1 cellular context compared by ENCODE assay signal in genomic region chr6:43020847-43021246, GRCh38.
TF ChIP-seq lines count a peak whose summit lies in the region.

No MANE protein-coding gene starts in this region.

TF ChIP-seq in HepG2, 621 proteins besides CTCF, POLR2A, EP300 and RAD21 (continues in another document):
- TF ChIP-seq CSRNP1 (CRISPR knock-in tag; IDR thresholded peaks at IDR 0.05) = no peak
- 0 out of 2 replicates have a peak, but pooled peaks have one; percentile 20 for TF ChIP-seq ZNF605 (CRISPR knock-in tag; IDR thresholded peaks at IDR 0.05)
- no peak for TF ChIP-seq ZMAT5 (CRISPR knock-in tag; IDR thresholded peaks at IDR 0.05; ENCODE audit: borderline replicate concordance, low read depth)
- 0 out of 2 replicates have a peak, but pooled peaks have one; percentile 2 for TF ChIP-seq ZFP91 (CRISPR knock-in tag; IDR thresholded peaks at IDR 0.05; ENCODE audit: borderline replicate concordance)
- no peak for TF ChIP-seq TCF7 (IDR thresholded peaks at IDR 0.05; ENCODE audit: low read depth)
- TF ChIP-seq GTF2F1 (IDR thresholded peaks at IDR 0.05; ENCODE audit: low read length) = no peak
- TF ChIP-seq IRX3 (CRISPR knock-in tag; IDR thresholded peaks at IDR 0.05; ENCODE audit: borderline replicate concordance, low read depth) = peak; percentile 35; the same call in 1 of the 2 replicates
- TF ChIP-seq MYC (CRISPR knock-in tag; IDR thresholded peaks at IDR 0.05; ENCODE audit: borderline replicate concordance) = no peak
- TF ChIP-seq SP2 (CRISPR knock-in tag; IDR thresholded peaks at IDR 0.05) = no peak
- TF ChIP-seq ATF2 (CRISPR knock-in tag; IDR thresholded peaks at IDR 0.05) = no peak
- TF ChIP-seq SOX6 (IDR thresholded peaks at IDR 0.05) = no peak
- TF ChIP-seq SOX6 (CRISPR knock-in tag; IDR thresholded peaks at IDR 0.05) = no peak
- TF ChIP-seq PCBP1 (IDR thresholded peaks at IDR 0.05; ENCODE audit: borderline replicate concordance, low read depth, low read length) = no peak
- peak; percentile 3; the same call in 1 of the 2 replicates for TF ChIP-seq BORCS8-MEF2B (CRISPR knock-in tag; IDR thresholded peaks at IDR 0.05)
- TF ChIP-seq MZF1 (CRISPR knock-in tag; IDR thresholded peaks at IDR 0.05; ENCODE audit: borderline replicate concordance) = no peak
- 0 out of 2 replicates have a peak, but pooled peaks have one; percentile 3 for TF ChIP-seq ZNF343 (CRISPR knock-in tag; IDR thresholded peaks at IDR 0.05)
- TF ChIP-seq ZBTB43 (CRISPR knock-in tag; conservative IDR thresholded peaks at IDR 0.05) = no peak
- TF ChIP-seq MAF1 (CRISPR knock-in tag; IDR thresholded peaks at IDR 0.05; ENCODE audit: borderline replicate concordance) = no peak
- no peak for TF ChIP-seq PHF21A (CRISPR knock-in tag; IDR thresholded peaks at IDR 0.05)
- no peak for TF ChIP-seq AGO1 (IDR thresholded peaks at IDR 0.05; ENCODE audit: low read depth, low read length, poor library complexity, severe bottlenecking)
- TF ChIP-seq NFIB (CRISPR knock-in tag; IDR thresholded peaks at IDR 0.05; ENCODE audit: borderline replicate concordance) = peak; percentile 75; the same call in 1 of the 2 replicates
- no peak for TF ChIP-seq KDM3A (CRISPR knock-in tag; IDR thresholded peaks at IDR 0.05; ENCODE audit: low read depth)
- TF ChIP-seq GRHL1 (CRISPR knock-in tag; conservative IDR thresholded peaks at IDR 0.05) = no peak
- TF ChIP-seq DPF2 (CRISPR knock-in tag; IDR thresholded peaks at IDR 0.05; ENCODE audit: borderline replicate concordance, low read depth) = no peak
- TF ChIP-seq ZNF704 (CRISPR knock-in tag; IDR thresholded peaks at IDR 0.05; ENCODE audit: borderline replicate concordance) = no peak
- TF ChIP-seq ZNF580 (CRISPR knock-in tag; IDR thresholded peaks at IDR 0.05; ENCODE audit: borderline replicate concordance, low read depth) = no peak
- no peak for TF ChIP-seq UBTF (CRISPR knock-in tag; IDR thresholded peaks at IDR 0.05)
- no peak for TF ChIP-seq PRMT3 (CRISPR knock-in tag; IDR thresholded peaks at IDR 0.05; ENCODE audit: borderline replicate concordance, low read depth)
- TF ChIP-seq ZFP36L2 (CRISPR knock-in tag; IDR thresholded peaks at IDR 0.05) = no peak
- TF ChIP-seq MLLT10 (CRISPR knock-in tag; IDR thresholded peaks at IDR 0.05) = no peak
- no peak for TF ChIP-seq ELF4 (CRISPR knock-in tag; IDR thresholded peaks at IDR 0.05; ENCODE audit: borderline replicate concordance)
- no peak for TF ChIP-seq ZBTB25 (CRISPR knock-in tag; IDR thresholded peaks at IDR 0.05)
- TF ChIP-seq EHMT2 (IDR thresholded peaks at IDR 0.05; ENCODE audit: borderline replicate concordance, low read depth, low read length) = no peak
- TF ChIP-seq MBNL3 (CRISPR knock-in tag; conservative IDR thresholded peaks at IDR 0.05) = no peak
- TF ChIP-seq ZNF501 (CRISPR knock-in tag; IDR thresholded peaks at IDR 0.05) = no peak; the same call in 1 of the 2 replicates
- peak; percentile 38 for TF ChIP-seq ARNTL (CRISPR knock-in tag; IDR thresholded peaks at IDR 0.05)
- TF ChIP-seq KDM5B (CRISPR knock-in tag; IDR thresholded peaks at IDR 0.05; ENCODE audit: borderline replicate concordance) = no peak
- TF ChIP-seq ZBED4 (CRISPR knock-in tag; IDR thresholded peaks at IDR 0.05; ENCODE audit: borderline replicate concordance) = no peak
- no peak for TF ChIP-seq NPAS2 (CRISPR knock-in tag; IDR thresholded peaks at IDR 0.05; ENCODE audit: borderline replicate concordance)
- TF ChIP-seq ZNF296 (CRISPR knock-in tag; conservative IDR thresholded peaks at IDR 0.05) = no peak
- TF ChIP-seq KMT2A (CRISPR knock-in tag; IDR thresholded peaks at IDR 0.05) = no peak
- no peak for TF ChIP-seq ZNF160 (CRISPR knock-in tag; IDR thresholded peaks at IDR 0.05)
- no peak for TF ChIP-seq MEF2D (CRISPR knock-in tag; IDR thresholded peaks at IDR 0.05)
- TF ChIP-seq ZNF644 (CRISPR knock-in tag; IDR thresholded peaks at IDR 0.05; ENCODE audit: low read depth) = no peak
- no peak for TF ChIP-seq TBP (CRISPR knock-in tag; IDR thresholded peaks at IDR 0.05)
